In the genomic region with DNA sequence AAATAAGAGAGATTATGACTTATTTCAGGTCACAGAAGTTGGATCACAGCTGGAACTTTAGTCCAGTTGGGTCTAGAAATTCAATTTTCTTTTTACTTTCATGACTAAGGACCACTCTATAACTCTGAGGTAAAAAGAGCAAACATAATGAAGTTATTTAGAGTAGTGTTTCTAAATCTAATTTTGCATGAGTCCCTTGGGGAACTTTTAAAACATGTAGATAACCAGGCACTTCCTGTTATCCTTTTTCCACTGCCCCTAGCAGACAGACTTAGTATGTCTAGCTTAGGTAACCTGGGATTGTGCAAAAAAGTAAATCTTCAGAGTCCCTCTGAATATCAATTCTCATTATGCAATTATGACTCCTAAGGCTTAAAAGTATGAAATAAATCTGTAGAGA, we compare ENCODE assay signal across 17 cellular contexts.
"Had no signal": no experiment of that assay in that cellular context is flagged by ENCODE, and none has a peak within 500 bp of the region (broad histone marks: within the 10 kb centered on the region; RNA-seq: fewer than 3 reads in every experiment).

No MANE protein-coding gene starts in this region.

- H3K4me1 Mint-ChIP-seq: naive thymus-derived CD8-positive, alpha-beta T cell; stimulated activated naive B cell treated with anti-CD40 and anti-IgM and Interleukin-4, amounts not matched to agents 10 μg/mL and 1 μg/mL and 100 μg/mL, for 72 hours had no signal

- H3K4me3 Mint-ChIP-seq: naive thymus-derived CD8-positive, alpha-beta T cell; nephron progenitor cell; stimulated activated naive B cell treated with anti-CD40 and anti-IgM and Interleukin-4, amounts not matched to agents 10 μg/mL and 1 μg/mL and 100 μg/mL, for 72 hours; stimulated activated naive CD8-positive, alpha-beta T cell treated with anti-CD3 and anti-CD28 coated beads, Interleukin-15, Interleukin-2, amounts not matched to agents 100 ng/mL and 50 ng/mL, for 24 hours had no signal

- H3K4me3 ChIP-seq: coronary artery, esophagus muscularis mucosa, lower lobe of right lung, psoas muscle, sigmoid colon, spleen, thyroid gland, vagina had no signal

- H3K9me3 ChIP-seq: esophagus muscularis mucosa, lower lobe of right lung, psoas muscle, sigmoid colon, spleen, thyroid gland, vagina had no signal

- H3K36me3 ChIP-seq: esophagus muscularis mucosa, lower lobe of right lung, sigmoid colon, spleen, thyroid gland, vagina had no signal

- H3K27me3 Mint-ChIP-seq: stimulated activated naive B cell treated with anti-CD40 and anti-IgM and Interleukin-4, amounts not matched to agents 10 μg/mL and 1 μg/mL and 100 μg/mL, for 72 hours; stimulated activated naive CD8-positive, alpha-beta T cell treated with anti-CD3 and anti-CD28 coated beads, Interleukin-15, Interleukin-2, amounts not matched to agents 100 ng/mL and 50 ng/mL, for 24 hours had no signal

- H3K27ac Mint-ChIP-seq: naive thymus-derived CD8-positive, alpha-beta T cell; nephron progenitor cell; stimulated activated naive B cell treated with anti-CD40 and anti-IgM and Interleukin-4, amounts not matched to agents 10 μg/mL and 1 μg/mL and 100 μg/mL, for 72 hours; stimulated activated naive CD8-positive, alpha-beta T cell treated with anti-CD3 and anti-CD28 coated beads, Interleukin-15, Interleukin-2, amounts not matched to agents 100 ng/mL and 50 ng/mL, for 24 hours had no signal

- DNase-seq: dermis blood vessel endothelial cell; effector memory CD4-positive, alpha-beta T cell; left ventricle myocardium superior; lower lobe of right lung; naive thymus-derived CD8-positive, alpha-beta T cell; nephron progenitor cell; nucleus accumbens; psoas muscle; right cardiac atrium; sigmoid colon; spleen; stimulated activated naive B cell treated with anti-CD40 and anti-IgM and Interleukin-4, amounts not matched to agents 10 μg/mL and 1 μg/mL and 100 μg/mL, for 72 hours; thyroid gland had no signal

- ATAC-seq: left ventricle myocardium superior; lower lobe of right lung; naive thymus-derived CD8-positive, alpha-beta T cell; psoas muscle; right cardiac atrium; stimulated activated naive B cell treated with anti-CD40 and anti-IgM and Interleukin-4, amounts not matched to agents 10 μg/mL and 1 μg/mL and 100 μg/mL, for 72 hours had no signal

- H3K9me3 Mint-ChIP-seq: stimulated activated naive B cell treated with anti-CD40 and anti-IgM and Interleukin-4, amounts not matched to agents 10 μg/mL and 1 μg/mL and 100 μg/mL, for 72 hours; stimulated activated naive CD8-positive, alpha-beta T cell treated with anti-CD3 and anti-CD28 coated beads, Interleukin-15, Interleukin-2, amounts not matched to agents 100 ng/mL and 50 ng/mL, for 24 hours had no signal

- H3K27ac ChIP-seq: coronary artery, esophagus muscularis mucosa, lower lobe of right lung, psoas muscle, sigmoid colon, spleen, thyroid gland, vagina had no signal

- H3K27me3 ChIP-seq: esophagus muscularis mucosa, sigmoid colon, spleen, thyroid gland, vagina had no signal

- H3K36me3 Mint-ChIP-seq: naive thymus-derived CD8-positive, alpha-beta T cell; stimulated activated naive B cell treated with anti-CD40 and anti-IgM and Interleukin-4, amounts not matched to agents 10 μg/mL and 1 μg/mL and 100 μg/mL, for 72 hours had no signal

- H3K4me1 ChIP-seq: lower lobe of right lung, psoas muscle, spleen, thyroid gland had no signal
